In genomic region chr19:54168174-54168917, GRCh38 we compare ENCODE assay signal across 1 cellular context.
TF ChIP-seq lines count a peak whose summit lies in the region.

No MANE protein-coding gene starts in this region.

TF ChIP-seq in K562, 482 proteins besides CTCF, POLR2A, EP300 and RAD21:
- 0 out of 2 replicates have a peak, but pooled peaks have one; percentile 6 for TF ChIP-seq JUND (IDR thresholded peaks at IDR 0.05; ENCODE audit: borderline replicate concordance, low read depth, low read length)
- TF ChIP-seq JUND (tag; IDR thresholded peaks at IDR 0.05; ENCODE audit: borderline replicate concordance, low read depth, low read length): no peak
- no peak for TF ChIP-seq ZC3H4 (CRISPR knock-in tag; IDR thresholded peaks at IDR 0.05; ENCODE audit: borderline replicate concordance)
- TF ChIP-seq PRMT5 (CRISPR knock-in tag; IDR thresholded peaks at IDR 0.05): no peak
- TF ChIP-seq POLR2G (IDR thresholded peaks at IDR 0.05; ENCODE audit: low read depth, low read length): peak; percentile 43; the same call in 1 of the 2 replicates
- TF ChIP-seq EGR1 (conservative IDR thresholded peaks at IDR 0.05): peak; percentile 56
- TF ChIP-seq ZNF224 (CRISPR knock-in tag; IDR thresholded peaks at IDR 0.05): no peak
- no peak for TF ChIP-seq SP2 (IDR thresholded peaks at IDR 0.05; ENCODE audit: extremely low read depth, low read depth, low read length, poor library complexity, severe bottlenecking)
- TF ChIP-seq MAZ (CRISPR knock-in tag; conservative IDR thresholded peaks at IDR 0.05 in 1 of 2, IDR thresholded peaks at IDR 0.05 in 1 of 2): peak; percentile 18 to 51; a peak in 1 of 4 replicates
- TF ChIP-seq ZNF354B (CRISPR knock-in tag; IDR thresholded peaks at IDR 0.05): no peak
- no peak for TF ChIP-seq FOXA1 (IDR thresholded peaks at IDR 0.05; ENCODE audit: borderline replicate concordance)
- TF ChIP-seq CBX3 (IDR thresholded peaks at IDR 0.05; ENCODE audit: borderline replicate concordance in 1 of 2, low read length in 2 of 2): peak in 1 of 2 experiments; percentile 23; a peak in 1 of 3 replicates
- peak; percentile 50 for TF ChIP-seq CTCFL (IDR thresholded peaks at IDR 0.05; ENCODE audit: borderline replicate concordance, insufficient read depth, low read depth, low read length, poor library complexity, severe bottlenecking)
- TF ChIP-seq ZBTB7A (IDR thresholded peaks at IDR 0.05; ENCODE audit: borderline replicate concordance, control insufficient read depth, low read depth, low read length): peak; percentile 33; the same call in 1 of the 2 replicates
- no peak for TF ChIP-seq NR2C2 (CRISPR knock-in tag; IDR thresholded peaks at IDR 0.05)
- no peak for TF ChIP-seq NR2C2 (tag; IDR thresholded peaks at IDR 0.05)
- TF ChIP-seq ZNF668 (CRISPR knock-in tag; IDR thresholded peaks at IDR 0.05): no peak
- TF ChIP-seq FOS (IDR thresholded peaks at IDR 0.05; ENCODE audit: extremely low read depth, insufficient read length): no peak
- peak; percentile 29; the same call in 1 of the 2 replicates for TF ChIP-seq SPI1 (IDR thresholded peaks at IDR 0.05; ENCODE audit: borderline replicate concordance, low read depth, low read length)
- peak; percentile 47 for TF ChIP-seq KLF16 (IDR thresholded peaks at IDR 0.05)
- TF ChIP-seq TEAD1 (CRISPR knock-in tag; IDR thresholded peaks at IDR 0.05): peak in 1 of 2 experiments; percentile 18; a peak in 1 of 4 replicates
- TF ChIP-seq CTBP1 (IDR thresholded peaks at IDR 0.05; ENCODE audit: borderline replicate concordance): 0 out of 2 replicates have a peak, but pooled peaks have one; percentile 15
- TF ChIP-seq CXXC5 (CRISPR knock-in tag; IDR thresholded peaks at IDR 0.05): no peak
- no peak for TF ChIP-seq GABPA (tag; conservative IDR thresholded peaks at IDR 0.05; ENCODE audit: low read depth)
- peak in 1 of 2 experiments; percentile 22; a peak in 1 of 4 replicates for TF ChIP-seq RCOR1 (IDR thresholded peaks at IDR 0.05; ENCODE audit: borderline replicate concordance in 1 of 2, low read depth in 2 of 2, low read length in 2 of 2)
- 0 out of 2 replicates have a peak, but pooled peaks have one; percentile 15 for TF ChIP-seq CC2D1A (IDR thresholded peaks at IDR 0.05)
- no peak for TF ChIP-seq SIX5 (IDR thresholded peaks at IDR 0.05; ENCODE audit: borderline replicate concordance in 1 of 2, insufficient read depth in 1 of 2, low read depth in 1 of 2, low read length in 2 of 2)
- TF ChIP-seq ZMIZ1 (IDR thresholded peaks at IDR 0.05; ENCODE audit: low read depth in 2 of 2, low read length in 2 of 2): no peak
- TF ChIP-seq HMGXB4 (CRISPR knock-in tag; IDR thresholded peaks at IDR 0.05): no peak
- 0 out of 2 replicates have a peak, but pooled peaks have one; percentile 25 for TF ChIP-seq CHD2 (IDR thresholded peaks at IDR 0.05; ENCODE audit: low read depth, low read length)
- TF ChIP-seq FOXM1 (IDR thresholded peaks at IDR 0.05; ENCODE audit: low read depth): no peak
- TF ChIP-seq FOXM1 (CRISPR knock-in tag; IDR thresholded peaks at IDR 0.05; ENCODE audit: low read depth): no peak
- peak; percentile 73 for TF ChIP-seq SMC3 (conservative IDR thresholded peaks at IDR 0.05; ENCODE audit: insufficient read depth, low read depth, low read length)
- TF ChIP-seq CREB3 (tag; conservative IDR thresholded peaks at IDR 0.05; ENCODE audit: low read depth): no peak
- peak; percentile 59 for TF ChIP-seq CREM (IDR thresholded peaks at IDR 0.05; ENCODE audit: low read depth)
- peak; percentile 83; the same call in 1 of the 2 replicates for TF ChIP-seq XRCC5 (IDR thresholded peaks at IDR 0.05; ENCODE audit: low read depth, low read length)
- TF ChIP-seq ZNF586 (CRISPR knock-in tag; conservative IDR thresholded peaks at IDR 0.05): no peak
- TF ChIP-seq VEZF1 (CRISPR knock-in tag; IDR thresholded peaks at IDR 0.05): peak; percentile 32; the same call in 1 of the 2 replicates
- no peak for TF ChIP-seq CGGBP1 (CRISPR knock-in tag; IDR thresholded peaks at IDR 0.05)
- TF ChIP-seq DEAF1 (CRISPR knock-in tag; IDR thresholded peaks at IDR 0.05): 0 out of 2 replicates have a peak, but pooled peaks have one; percentile 19
- TF ChIP-seq L3MBTL2 (IDR thresholded peaks at IDR 0.05): peak; percentile 39; the same call in 1 of the 2 replicates
- peak; percentile 31; the same call in 1 of the 2 replicates for TF ChIP-seq GABPB1 (CRISPR knock-in tag; IDR thresholded peaks at IDR 0.05)
- peak; percentile 81 for TF ChIP-seq ZNF12 (CRISPR knock-in tag; IDR thresholded peaks at IDR 0.05)
- 0 out of 2 replicates have a peak, but pooled peaks have one; percentile 19 for TF ChIP-seq RBFOX2 (IDR thresholded peaks at IDR 0.05; ENCODE audit: low read depth, low read length)
- TF ChIP-seq MTA3 (IDR thresholded peaks at IDR 0.05; ENCODE audit: borderline replicate concordance): 0 out of 2 replicates have a peak, but pooled peaks have one; percentile 33
- TF ChIP-seq RBM39 (optimal IDR thresholded peaks at IDR 0.05; ENCODE audit: low read depth, low read length): peak; percentile 93
- peak in 1 of 3 experiments; percentile 37 for TF ChIP-seq YY1 (IDR thresholded peaks at IDR 0.05; ENCODE audit: borderline replicate concordance in 1 of 3, control insufficient read depth in 1 of 3, extremely low read depth in 1 of 3, insufficient read depth in 3 of 3, insufficient read length in 1 of 3, insufficient replicate concordance in 2 of 3, low read depth in 1 of 3, low read length in 2 of 3)
